In the genomic region with DNA sequence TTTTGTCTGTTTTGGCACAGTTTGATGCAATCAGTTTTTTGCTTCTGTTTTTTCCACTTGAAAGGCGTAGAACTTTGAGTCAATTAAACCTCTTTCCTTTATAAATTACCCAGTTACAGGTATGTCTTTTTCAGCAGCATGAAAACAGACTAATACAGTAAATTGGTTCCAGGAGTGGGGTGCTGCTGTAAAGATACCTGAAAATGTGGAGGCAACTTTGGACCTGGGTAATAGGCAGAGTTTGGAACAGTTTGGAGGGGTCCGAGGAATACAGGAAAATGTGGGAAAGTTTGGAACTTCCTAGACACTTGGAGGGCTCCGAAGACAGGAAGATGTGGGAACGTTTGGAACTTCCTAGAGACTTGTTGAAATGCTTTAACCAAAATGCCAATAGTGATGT, we compare ENCODE assay signal across 27 cellular contexts.
"Had no signal": no experiment of that assay in that cellular context is flagged by ENCODE, and none has a peak within 500 bp of the region (broad histone marks: within the 10 kb centered on the region; RNA-seq: fewer than 3 reads in every experiment).

No MANE protein-coding gene starts in this region.

- H3K36me3 ChIP-seq: stomach, suprapubic skin, thoracic aorta, thyroid gland, tibial artery, tibial nerve, transverse colon, upper lobe of left lung, upper lobe of right lung, uterus, vagina had no signal

- H3K9me3 ChIP-seq: suprapubic skin, testis, thoracic aorta, thyroid gland, tibial artery, transverse colon, upper lobe of right lung, uterus, vagina had no signal

- DNase-seq: stimulated activated CD4-positive, alpha-beta T cell treated with anti-CD3 and anti-CD28 coated beads, Interleukin-2, amount 100 ng/mL, for 48 hours; stimulated activated CD4-positive, alpha-beta T cell treated with anti-CD3 and anti-CD28 coated beads, Interleukin-4, amount 100 ng/mL, for 1 hour; stimulated activated CD4-positive, alpha-beta T cell treated with anti-CD3 and anti-CD28 coated beads, Interleukin-4, amount 100 ng/mL, for 24 hours; stimulated activated CD4-positive, alpha-beta T cell treated with anti-CD3 and anti-CD28 coated beads, Interleukin-4, amount 100 ng/mL, for 4 hours; stimulated activated CD8-positive, alpha-beta memory T cell treated with anti-CD3 and anti-CD28 coated beads, Interleukin-4, amount 100 ng/mL, for 48 hours; stimulated activated naive B cell treated with anti-CD40 and anti-IgM and Interleukin-4, amounts not matched to agents 10 μg/mL and 1 μg/mL and 100 μg/mL, for 72 hours; stimulated activated naive CD4-positive, alpha-beta T cell; stimulated activated naive CD4-positive, alpha-beta T cell treated with Interleukin-2 at 50 U/mL for 16 hours; stimulated activated naive CD8-positive, alpha-beta T cell treated with anti-CD3 and anti-CD28 coated beads, Interleukin-15, amount 100 ng/mL, for 72 hours; stimulated activated naive CD8-positive, alpha-beta T cell treated with anti-CD3 and anti-CD28 coated beads, Interleukin-15, Interleukin-2, amounts not matched to agents 100 U/mL and 50 U/mL, for 24 hours; stomach; substantia nigra; testis; thyroid gland; tibial artery; transverse colon; trophoblast cell; upper lobe of left lung; upper lobe of right lung; uterus had no signal

- FAIRE-seq: urothelium cell line had no signal

- H3K4me1 ChIP-seq: stomach, suprapubic skin, testis, thyroid gland, tibial artery, tibial nerve, transverse colon, upper lobe of left lung, upper lobe of right lung, uterus, vagina had no signal

- H3K27ac ChIP-seq: stomach, suprapubic skin, testis, thoracic aorta, thyroid gland, tibial artery, tibial nerve, transverse colon, upper lobe of left lung, upper lobe of right lung, uterus, vagina had no signal

- ATAC-seq: stimulated activated effector memory CD8-positive, alpha-beta T cell treated with anti-CD3 and anti-CD28 coated beads, Interleukin-12 subunit alpha, Interleukin-12 subunit beta, amount 100 ng/mL, for 72 hours; stimulated activated memory B cell treated with anti-CD40 and anti-IgM and Interleukin-4, amounts not matched to agents 10 μg/mL and 1 μg/mL and 100 μg/mL, for 72 hours; stimulated activated naive B cell treated with anti-CD40 and anti-IgM and Interleukin-4, amounts not matched to agents 10 μg/mL and 1 μg/mL and 100 μg/mL, for 72 hours; stimulated activated naive CD8-positive, alpha-beta T cell treated with anti-CD3 and anti-CD28 coated beads, Interleukin-15, amount 100 ng/mL, for 72 hours; stimulated activated naive CD8-positive, alpha-beta T cell treated with anti-CD3 and anti-CD28 coated beads, Interleukin-15, Interleukin-2, amounts not matched to agents 100 U/mL and 50 U/mL, for 24 hours; upper lobe of right lung had no signal

- H3K27me3 ChIP-seq: stomach, suprapubic skin, testis, thyroid gland, tibial artery, tibial nerve, transverse colon, upper lobe of left lung, upper lobe of right lung, uterus, vagina had no signal

- H3K4me3 ChIP-seq: stomach, suprapubic skin, testis, thoracic aorta, thyroid gland, tibial artery, tibial nerve, transverse colon, upper lobe of left lung, upper lobe of right lung, uterus, vagina had no signal
